Comparison of ENCODE assay signal across 1 cellular context in the genomic region with DNA sequence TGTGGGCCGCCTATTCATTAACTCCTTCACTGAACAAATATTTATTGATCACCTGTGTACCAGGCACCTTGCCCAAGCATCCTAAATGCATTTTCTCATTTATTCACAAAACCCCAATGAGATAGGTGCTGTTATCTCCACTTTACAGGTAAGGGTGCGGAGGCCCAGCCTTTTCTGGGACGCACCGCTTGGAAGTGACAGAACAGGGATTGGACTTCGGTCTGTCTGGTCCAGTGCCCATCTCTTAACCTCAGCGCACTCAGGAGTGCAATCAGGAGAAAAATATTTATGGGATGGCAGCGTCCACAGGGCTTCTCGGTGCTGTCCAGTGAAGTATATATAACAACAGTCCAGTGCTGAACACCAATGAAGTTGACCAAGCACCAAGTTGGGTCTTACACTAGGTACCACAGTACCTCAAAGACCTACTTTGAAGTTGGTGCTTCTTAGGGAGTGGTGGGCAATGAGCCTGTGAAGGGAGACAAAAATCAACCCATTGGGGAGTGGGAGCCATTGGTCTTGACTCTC.
TF ChIP-seq lines count a peak whose summit lies in the region.

No MANE protein-coding gene starts in this region.

TF ChIP-seq in HEK293, 187 proteins besides CTCF, POLR2A, EP300 and RAD21 (continued from another document):
- TF ChIP-seq, protein P1, sequence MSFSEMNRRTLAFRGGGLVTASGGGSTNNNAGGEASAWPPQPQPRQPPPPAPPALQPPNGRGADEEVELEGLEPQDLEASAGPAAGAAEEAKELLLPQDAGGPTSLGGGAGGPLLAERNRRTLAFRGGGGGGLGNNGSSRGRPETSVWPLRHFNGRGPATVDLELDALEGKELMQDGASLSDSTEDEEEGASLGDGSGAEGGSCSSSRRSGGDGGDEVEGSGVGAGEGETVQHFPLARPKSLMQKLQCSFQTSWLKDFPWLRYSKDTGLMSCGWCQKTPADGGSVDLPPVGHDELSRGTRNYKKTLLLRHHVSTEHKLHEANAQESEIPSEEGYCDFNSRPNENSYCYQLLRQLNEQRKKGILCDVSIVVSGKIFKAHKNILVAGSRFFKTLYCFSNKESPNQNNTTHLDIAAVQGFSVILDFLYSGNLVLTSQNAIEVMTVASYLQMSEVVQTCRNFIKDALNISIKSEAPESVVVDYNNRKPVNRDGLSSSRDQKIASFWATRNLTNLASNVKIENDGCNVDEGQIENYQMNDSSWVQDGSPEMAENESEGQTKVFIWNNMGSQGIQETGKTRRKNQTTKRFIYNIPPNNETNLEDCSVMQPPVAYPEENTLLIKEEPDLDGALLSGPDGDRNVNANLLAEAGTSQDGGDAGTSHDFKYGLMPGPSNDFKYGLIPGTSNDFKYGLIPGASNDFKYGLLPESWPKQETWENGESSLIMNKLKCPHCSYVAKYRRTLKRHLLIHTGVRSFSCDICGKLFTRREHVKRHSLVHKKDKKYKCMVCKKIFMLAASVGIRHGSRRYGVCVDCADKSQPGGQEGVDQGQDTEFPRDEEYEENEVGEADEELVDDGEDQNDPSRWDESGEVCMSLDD (tag by site-specific recombination; IDR thresholded peaks at IDR 0.05) = no peak
- TF ChIP-seq ZBTB48 (tag by site-specific recombination; IDR thresholded peaks at IDR 0.05) (peak; percentile 37; the same call in 1 of the 2 replicates), ZNF768 (tag by site-specific recombination; IDR thresholded peaks at IDR 0.05) (no peak)
